Comparison of ENCODE assay signal across 10 cellular contexts in genomic region chr3:191136347-191136746, GRCh38.
DNase-seq lines count a peak whose midpoint lies in the region; ATAC-seq and TF ChIP-seq lines count a peak whose summit lies in the region.
"Had no signal": no experiment of that assay in that cellular context is flagged by ENCODE, and none has a peak within 500 bp of the region (broad histone marks: within the 10 kb centered on the region; RNA-seq: fewer than 3 reads in every experiment).

No MANE protein-coding gene starts in this region.

- DNase-seq in GM06990 (ENCODE audit: extremely low read depth, insufficient read length) (no peak), HPDE6-E6E7 (ENCODE audit: extremely low spot score) (peak; percentile 4), astrocyte of the hippocampus (ENCODE audit: low read depth, low spot score) (peak; percentile 38), mesendoderm (peak; percentile 36), T-helper 17 cell (no peak), NCI-H2107 treated with DMSO at 0.1 percent for 48 hours (lab: John Stamatoyannopoulos, UW; ENCODE audit: unreplicated experiment) (no peak), thyroid gland (no peak)
- DNase-seq: activated CD4-positive, alpha-beta T cell treated with anti-CD3 and anti-CD28 coated beads for 4 hours had no signal

- no peaks in the 10 kb centered on the region for H3K9me3 ChIP-seq in T-helper 17 cell (ENCODE audit: control insufficient read depth, low read length, poor library complexity, severe bottlenecking)
- H3K9me3 ChIP-seq in thyroid gland = no peaks in the 10 kb centered on the region

- no peaks in the 10 kb centered on the region for H3K79me1 ChIP-seq in mesendoderm (ENCODE audit: low read length)

- H3K4me3 Mint-ChIP-seq in T-helper 17 cell = no peak overlapping the region

- H3K27me3 Mint-ChIP-seq in T-helper 17 cell = no peaks in the 10 kb centered on the region

- TF ChIP-seq POLR2A in thyroid gland (IDR thresholded peaks at IDR 0.05) = no peak

- H3K4me3 ChIP-seq in GM06990 (replicated peaks; ENCODE audit: low read depth, low read length) (no peak overlapping the region), mesendoderm (ENCODE audit: low read length) (no peak overlapping the region), thyroid gland (replicated peaks in 1 of 3) (no peak overlapping the region)
- H3K4me3 ChIP-seq: coronary artery had no signal

- H4K5ac ChIP-seq in mesendoderm (ENCODE audit: low read length) = no peak overlapping the region

- H2BK120ac ChIP-seq in mesendoderm (ENCODE audit: low read depth, low read length) = no peak overlapping the region

- H3K27ac Mint-ChIP-seq in T-helper 17 cell = no peak overlapping the region

- H2AK5ac ChIP-seq in mesendoderm (ENCODE audit: low read length) = no peak overlapping the region

- no peak overlapping the region for H3K9ac ChIP-seq in mesendoderm (ENCODE audit: low read length)

- no peak overlapping the region for H2BK5ac ChIP-seq in mesendoderm (ENCODE audit: low read length)

- H3K4me1 ChIP-seq in mesendoderm (ENCODE audit: control insufficient read depth, low read depth, low read length) (no peaks in the 10 kb centered on the region), thyroid gland (no peaks in the 10 kb centered on the region)

- H3K18ac ChIP-seq in mesendoderm (ENCODE audit: low read length) = no peak overlapping the region

- TF ChIP-seq CTCF in GM06990 (IDR thresholded peaks at IDR 0.05; ENCODE audit: insufficient read depth, low read length, poor library complexity, severe bottlenecking) (peak; percentile 50), thyroid gland (IDR thresholded peaks at IDR 0.05) (peak in 1 of 6 experiments; percentile 17)

- no peak overlapping the region for H3K4me2 ChIP-seq in mesendoderm (ENCODE audit: low read length)

- no peak overlapping the region for H3K56ac ChIP-seq in mesendoderm (ENCODE audit: low read length)

- no peak overlapping the region for H3K4ac ChIP-seq in mesendoderm (ENCODE audit: low read depth, low read length)

- no peaks in the 10 kb centered on the region for H3K36me3 ChIP-seq in GM06990 (ENCODE audit: control insufficient read depth, insufficient read depth, low read length)
- no peaks in the 10 kb centered on the region for H3K36me3 ChIP-seq in mesendoderm (ENCODE audit: control insufficient read depth, insufficient read depth, low read length)
- H3K36me3 ChIP-seq in thyroid gland = no peaks in the 10 kb centered on the region

- no peaks in the 10 kb centered on the region for H3K36me3 Mint-ChIP-seq in T-helper 17 cell (ENCODE audit: low read depth)

- H3K23ac ChIP-seq in mesendoderm (ENCODE audit: low read length) = no peak overlapping the region

- intact Hi-C loops in thyroid gland (cut with DNase I) = no loop called here

- no CpG with 5 or more reads among the region's 6 CpGs for WGBS in mesendoderm (ENCODE audit: extremely low coverage, insufficient coverage, low lambda C conversion rate)
- 88 to 91% methylated on average over 6 of the region's 6 CpGs for WGBS in thyroid gland, 2 donors

- no peak overlapping the region for H2BK15ac ChIP-seq in mesendoderm (replicated peaks; ENCODE audit: low read depth)

- no peaks in the 10 kb centered on the region for H3K79me2 ChIP-seq in mesendoderm (ENCODE audit: control insufficient read depth, insufficient read depth, low read length)

- H3K27ac ChIP-seq in mesendoderm (ENCODE audit: low read depth, low read length) (no peak overlapping the region), thyroid gland (no peak overlapping the region)
- H3K27ac ChIP-seq: coronary artery had no signal

- no peaks in the 10 kb centered on the region for H3K4me1 Mint-ChIP-seq in T-helper 17 cell

- H4K8ac ChIP-seq in mesendoderm (ENCODE audit: low read depth, low read length) = no peak overlapping the region

- H3K27me3 ChIP-seq in GM06990 (replicated peaks; ENCODE audit: control insufficient read depth, insufficient read depth, low read length) (no peaks in the 10 kb centered on the region), mesendoderm (ENCODE audit: insufficient read depth, low read length, poor library complexity) (no peaks in the 10 kb centered on the region), thyroid gland (no peaks in the 10 kb centered on the region)

- ATAC-seq in T-helper 17 cell (no peak), HG03342 (IDR thresholded peaks at IDR 0.05; ENCODE audit: unreplicated experiment) (no peak)

Comparison
In these comparisons a context has a peak if more than half of its experiments do, and no peak if none do; other contexts are left out.
1. DNase-seq: peak in HPDE6-E6E7 (single experiment), astrocyte of the hippocampus (single experiment) and mesendoderm (single experiment); none in GM06990 (single experiment), T-helper 17 cell (0 of 3), NCI-H2107 treated with DMSO at 0.1 percent for 48 hours (single experiment) and thyroid gland (0 of 2).